In the genomic region with DNA sequence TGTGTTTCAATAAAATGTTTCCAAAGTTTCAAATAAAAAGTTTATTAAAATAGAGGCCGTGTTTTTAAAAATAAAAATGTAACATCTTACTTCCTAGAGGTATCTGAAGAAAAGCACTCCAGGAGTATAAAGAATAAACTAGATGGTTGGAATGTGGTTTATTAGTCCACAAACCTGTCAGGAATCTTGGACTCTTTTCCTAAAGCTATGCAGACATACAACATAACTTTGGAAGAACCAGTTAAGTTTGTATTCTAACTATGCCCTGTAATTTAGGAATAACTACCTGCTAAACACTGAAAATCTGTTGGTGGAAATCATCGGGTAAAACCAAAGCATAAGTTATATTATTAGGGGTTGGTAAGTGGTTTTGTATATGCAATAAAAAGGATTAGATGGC, we compare ENCODE assay signal across 30 cellular contexts. TPM values are rescaled to one million over a fixed set of nuclear protein-coding genes. Genes with fewer than 3 reads are reported as not detected.
DNase-seq lines count a peak whose midpoint lies in the region; ATAC-seq, FAIRE-seq and TF ChIP-seq lines count a peak whose summit lies in the region.
"Had no signal": no experiment of that assay in that cellular context is flagged by ENCODE, and none has a peak within 500 bp of the region (broad histone marks: within the 10 kb centered on the region; RNA-seq: fewer than 3 reads in every experiment).

No MANE protein-coding gene starts in this region.

- in situ Hi-C loops in Panc1 (cut with HindIII; ENCODE audit: low pct_unique_long_range_greater_than_20kb, low sequenced_read_pairs): no loop called here

- DNase-seq in LoVo (ENCODE audit: low spot score) (peak; percentile 19), Panc1 (ENCODE audit: low read depth, low spot score) (no peak), T1000 (lab: John Stamatoyannopoulos, UW) (no peak), NCI-H2081 (lab: John Stamatoyannopoulos, UW) (no peak)
- no peak for DNase-seq in activated CD8-positive, alpha-beta memory T cell treated with anti-CD3 and anti-CD28 coated beads, Interleukin-2, amount 10 ng/mL, durations not matched to agents 7 days and 5 days
- DNase-seq: 8988T; ACHN; BE2C; C1 segment of cervical spinal cord; CD4-positive, alpha-beta memory T cell; CD4-positive, CD25-positive, alpha-beta regulatory T cell; CD8-positive, alpha-beta memory T cell; COR-L47; DMS 273 treated with DMSO at 0.1 percent for 48 hours; DMS153; DMS53; DMS79; DND-41; EL; GDM1 had no signal

- H3K27ac ChIP-seq in Panc1 (ENCODE audit: low read length) (peak overlapping the region; percentile 59; the same call in 1 of the 2 replicates), subcutaneous abdominal adipose tissue (ENCODE audit: low read depth, low read length) (peak overlapping the region; percentile 42)
- H3K27ac ChIP-seq: BLaER1 had no signal

- no peak overlapping the region for H3K9ac ChIP-seq in subcutaneous abdominal adipose tissue (ENCODE audit: low read length in 5 of 5)
- H3K9ac ChIP-seq: BLaER1 had no signal

- H3K4me1 Mint-ChIP-seq in activated CD8-positive, alpha-beta memory T cell treated with anti-CD3 and anti-CD28 coated beads, Interleukin-2, amount 10 ng/mL, durations not matched to agents 7 days and 5 days: peaks cover 12% of the 10 kb centered on the region

- POLR2A ChIA-PET in Panc1 (lab: Charles Lee): no interaction called here

- no peak overlapping the region for H3K4me3 ChIP-seq in Panc1 (ENCODE audit: low read depth in 2 of 2, low read length in 2 of 2)
- H3K4me3 ChIP-seq in subcutaneous abdominal adipose tissue (ENCODE audit: low read depth in 1 of 5, low read length in 5 of 5): no peak overlapping the region
- H3K4me3 ChIP-seq: BLaER1, GM12878 had no signal

- no peaks in the 10 kb centered on the region for H3K36me3 Mint-ChIP-seq in activated CD8-positive, alpha-beta memory T cell treated with anti-CD3 and anti-CD28 coated beads, Interleukin-2, amount 10 ng/mL, durations not matched to agents 7 days and 5 days
- H3K36me3 Mint-ChIP-seq: CD14-positive monocyte; CD4-positive, alpha-beta memory T cell; CD4-positive, CD25-positive, alpha-beta regulatory T cell; CD8-positive, alpha-beta memory T cell had no signal

- H3K4me1 ChIP-seq in Panc1 (ENCODE audit: control insufficient read depth, insufficient read depth, low read length) (peaks cover 43% of the 10 kb centered on the region), subcutaneous abdominal adipose tissue (ENCODE audit: control insufficient read depth in 5 of 5, insufficient read depth in 5 of 5, low read length in 5 of 5) (peaks cover 0 to 22% (median 19%) of the 10 kb centered on the region in 5 donors)
- H3K4me1 ChIP-seq: BE2C had no signal

- no TSS peak for BruUV-seq in Panc1 (replicated peaks; lab: Mats Ljungman, UMichigan)

- intact Hi-C loops in Panc1 (cut with micrococcal nuclease; ENCODE audit: unreplicated experiment): no loop called here

- H3K4me3 Mint-ChIP-seq in activated CD8-positive, alpha-beta memory T cell treated with anti-CD3 and anti-CD28 coated beads, Interleukin-2, amount 10 ng/mL, durations not matched to agents 7 days and 5 days: no peak overlapping the region
- H3K4me3 Mint-ChIP-seq: CD14-positive monocyte; CD4-positive, alpha-beta memory T cell; CD4-positive, CD25-positive, alpha-beta regulatory T cell; CD8-positive, alpha-beta memory T cell had no signal

- CTCF ChIA-PET in Panc1 (lab: Charles Lee): no interaction called here
- CTCF ChIA-PET in activated CD8-positive, alpha-beta memory T cell treated with anti-CD3 and anti-CD28 coated beads, Interleukin-2, amount 10 ng/mL, durations not matched to agents 7 days and 5 days (lab: Charles Lee): no interaction called here

- H3K27me3 ChIP-seq in Panc1 (ENCODE audit: control insufficient read depth, insufficient read depth, low read length): no peaks in the 10 kb centered on the region
- H3K27me3 ChIP-seq in subcutaneous abdominal adipose tissue (ENCODE audit: control insufficient read depth in 5 of 5, insufficient read depth in 4 of 5, low read length in 5 of 5): no peaks in the 10 kb centered on the region
- H3K27me3 ChIP-seq: BE2C, BLaER1 had no signal

- peaks cover 21% of the 10 kb centered on the region for H3K27me3 Mint-ChIP-seq in activated CD8-positive, alpha-beta memory T cell treated with anti-CD3 and anti-CD28 coated beads, Interleukin-2, amount 10 ng/mL, durations not matched to agents 7 days and 5 days
- H3K27me3 Mint-ChIP-seq: CD4-positive, CD25-positive, alpha-beta regulatory T cell had no signal

- H3K9me3 ChIP-seq in Panc1 (ENCODE audit: control insufficient read depth, insufficient read depth, low read depth, low read length) (no peaks in the 10 kb centered on the region), subcutaneous abdominal adipose tissue (ENCODE audit: control insufficient read depth in 5 of 5, low read length in 5 of 5) (no peaks in the 10 kb centered on the region)
- H3K9me3 ChIP-seq: BE2C, BLaER1 had no signal

- no peak overlapping the region for H3K27ac Mint-ChIP-seq in activated CD8-positive, alpha-beta memory T cell treated with anti-CD3 and anti-CD28 coated beads, Interleukin-2, amount 10 ng/mL, durations not matched to agents 7 days and 5 days
- H3K27ac Mint-ChIP-seq: CD4-positive, CD25-positive, alpha-beta regulatory T cell had no signal

- ATAC-seq in Panc1: no peak
- no peak for ATAC-seq in activated CD8-positive, alpha-beta memory T cell treated with anti-CD3 and anti-CD28 coated beads, Interleukin-2, amount 10 ng/mL, durations not matched to agents 7 days and 5 days
- no peak for ATAC-seq in HG03460 (IDR thresholded peaks at IDR 0.05; ENCODE audit: unreplicated experiment)
- ATAC-seq: GM12878 had no signal

- no peaks in the 10 kb centered on the region; the same call in 1 of the 2 replicates for H3K36me3 ChIP-seq in Panc1 (ENCODE audit: control insufficient read depth, insufficient read depth, low read length)
- H3K36me3 ChIP-seq in subcutaneous abdominal adipose tissue (ENCODE audit: control insufficient read depth in 5 of 5, insufficient read depth in 5 of 5, low read length in 5 of 5): peaks cover 2 to 17% (median 3%) of the 10 kb centered on the region in 5 donors
- H3K36me3 ChIP-seq: BE2C, BLaER1 had no signal

- TF ChIP-seq CTCF in Panc1 (IDR thresholded peaks at IDR 0.05): no peak

- FAIRE-seq in endometrium (lab: Jason Lieb, UNC): peak; percentile 81
- FAIRE-seq: A204.1, GM12892, GM18507 had no signal

- no peaks in the 10 kb centered on the region for H3K9me3 Mint-ChIP-seq in activated CD8-positive, alpha-beta memory T cell treated with anti-CD3 and anti-CD28 coated beads, Interleukin-2, amount 10 ng/mL, durations not matched to agents 7 days and 5 days (ENCODE audit: low read depth)
- H3K9me3 Mint-ChIP-seq: CD14-positive monocyte; CD4-positive, alpha-beta memory T cell; CD4-positive, CD25-positive, alpha-beta regulatory T cell; CD8-positive, alpha-beta memory T cell had no signal

RNA-seq across cellular contexts. Expression of gene PPARG, which starts 51.6 kb away (rescaled TPM):
- total RNA-seq in Panc1 (2021; ENCODE audit: unreplicated experiment): 88.1 TPM
- 66.6 TPM for polyA plus RNA-seq in Panc1 (2012; ENCODE audit: insufficient read length)
- total RNA-seq in activated CD8-positive, alpha-beta memory T cell treated with anti-CD3 and anti-CD28 coated beads, Interleukin-2, amount 10 ng/mL, durations not matched to agents 7 days and 5 days: 1 to 10 TPM in 1 of 2 experiments, under 1 TPM in 1; 0.18 to 2.8 TPM
- total RNA-seq: G401 had no signal
- polyA plus RNA-seq: CD8-positive, alpha-beta memory T cell had no signal

Comparison
In these comparisons a context has a peak if more than half of its experiments do, and no peak if none do; other contexts are left out.
1. RNA of gene PPARG, which starts 51.6 kb away (total RNA-seq): 88.1 TPM in Panc1 (single experiment); 0.18 to 2.8 TPM in activated CD8-positive, alpha-beta memory T cell treated with anti-CD3 and anti-CD28 coated beads, Interleukin-2, amount 10 ng/mL, durations not matched to agents 7 days and 5 days; every median in the first group is over 10 times any median in the second.